In the genomic region with DNA sequence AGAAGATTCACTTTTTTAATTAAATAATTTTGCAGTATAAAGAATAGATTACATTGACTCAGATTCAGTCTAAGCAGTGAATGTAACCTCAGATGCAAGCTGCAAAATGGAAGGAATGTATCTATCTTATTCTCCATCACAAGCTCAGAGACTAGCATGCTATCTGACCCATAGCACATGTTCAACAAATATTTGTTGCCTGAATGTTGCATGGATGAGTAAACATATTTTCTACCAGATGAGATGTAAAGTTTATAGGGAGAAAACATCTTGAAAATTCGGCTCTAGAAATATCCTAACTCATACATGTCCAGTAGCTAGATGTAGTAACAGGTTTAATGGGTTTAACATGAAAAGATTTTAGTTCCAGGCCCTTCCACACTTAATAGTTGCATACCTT, we compare ENCODE assay signal across 9 cellular contexts.
"Had no signal": no experiment of that assay in that cellular context is flagged by ENCODE, and none has a peak within 500 bp of the region (broad histone marks: within the 10 kb centered on the region; RNA-seq: fewer than 3 reads in every experiment).

No MANE protein-coding gene starts in this region.

- H3K9me3 ChIP-seq: HAP-1 had no signal

- H3K4me3 ChIP-seq: GM23248, GM23338, HAP-1 had no signal

- H3K36me3 ChIP-seq: HAP-1 had no signal

- H3K4me2 ChIP-seq: GM23338 had no signal

- H3K27ac ChIP-seq: GM23248 had no signal

- DNase-seq: GM23248, GOT3, H7, H9, HCEC 1CT, HFFc6 had no signal

- H3K4me1 ChIP-seq: HAP-1 had no signal

- H3K9ac ChIP-seq: GM23248 had no signal

- FAIRE-seq: H1 had no signal

- H2AFZ ChIP-seq: GM23248, GM23338 had no signal
